20 cellular contexts compared by ENCODE assay signal in genomic region chr17:8235676-8236075, GRCh38. TPM values are rescaled to one million over a fixed set of nuclear protein-coding genes. Genes with fewer than 3 reads are reported as not detected.
A peak's percentile ranks its signal among the peaks of the same experiment; 100 is the strongest.
DNase-seq lines count a peak whose midpoint lies in the region; ATAC-seq and TF ChIP-seq lines count a peak whose summit lies in the region.
"Had no signal": no experiment of that assay in that cellular context is flagged by ENCODE, and none has a peak within 500 bp of the region (broad histone marks: within the 10 kb centered on the region; RNA-seq: fewer than 3 reads in every experiment).

No MANE protein-coding gene starts in this region.

- no peak overlapping the region for H4K8ac ChIP-seq in trophoblast cell (ENCODE audit: low read depth, low read length)

- H3K4me3 ChIP-seq in trophoblast cell (ENCODE audit: low read depth, low read length) (no peak overlapping the region), body of pancreas (no peak overlapping the region), brain microvascular endothelial cell (ENCODE audit: low read depth, low read length) (no peak overlapping the region)
- H3K4me3 ChIP-seq: A549, GM23338 had no signal

- no peaks in the 10 kb centered on the region for H3K27me3 Mint-ChIP-seq in activated CD4-positive, alpha-beta T cell treated with anti-CD3 and anti-CD28 coated beads for 36 hours
- no peaks in the 10 kb centered on the region for H3K27me3 Mint-ChIP-seq in endothelial cell (ENCODE audit: unreplicated experiment)
- H3K27me3 Mint-ChIP-seq: CD4-positive, alpha-beta memory T cell had no signal

- WGBS in trophoblast cell (ENCODE audit: extremely low coverage, insufficient coverage, insufficient read length), result no CpG with 5 or more reads among the region's 7 CpGs
- WGBS in body of pancreas, 2 donors, result 90 to 95% methylated on average over 7 of the region's 7 CpGs

- no peak overlapping the region for H2AK5ac ChIP-seq in trophoblast cell (ENCODE audit: low read length)

- in situ Hi-C loops in brain microvascular endothelial cell (cut with HindIII; ENCODE audit: low pct_ligation_motif_present, low sequenced_read_pairs), result no loop called here

- H4K91ac ChIP-seq in trophoblast cell (ENCODE audit: low read depth, low read length), result no peak overlapping the region

- no peak overlapping the region for H3K9ac ChIP-seq in trophoblast cell (ENCODE audit: low read length)

- H3K9me3 ChIP-seq in trophoblast cell (ENCODE audit: insufficient read depth, low read depth, low read length) (no peaks in the 10 kb centered on the region), body of pancreas (no peaks in the 10 kb centered on the region)
- H3K9me3 ChIP-seq: A549 had no signal

- no peak overlapping the region for H3K4me3 Mint-ChIP-seq in activated CD4-positive, alpha-beta T cell treated with anti-CD3 and anti-CD28 coated beads for 36 hours
- peak overlapping the region; percentile 14 for H3K4me3 Mint-ChIP-seq in endothelial cell (ENCODE audit: unreplicated experiment)
- H3K4me3 Mint-ChIP-seq: CD14-positive monocyte; CD4-positive, alpha-beta memory T cell; GM23338; HFFc6 had no signal

- H3K14ac ChIP-seq in trophoblast cell (ENCODE audit: low read length), result no peak overlapping the region

- DNase-seq in activated CD4-positive, alpha-beta T cell treated with anti-CD3 and anti-CD28 coated beads for 36 hours, result no peak
- no peak for DNase-seq in activated CD4-positive, alpha-beta T cell treated with anti-CD3 and anti-CD28 coated beads, Interleukin-2, amount 50 U/mL, for 4 hours
- DNase-seq in endothelial cell (ENCODE audit: low spot score), result no peak
- DNase-seq in trophoblast cell, result peak; percentile 90 to 93
- DNase-seq in body of pancreas, result no peak
- no peak for DNase-seq in brain microvascular endothelial cell
- DNase-seq: AML-193; CD4-positive, alpha-beta memory T cell; DMS153; DMS79; GDM1; H7; HFFc6 had no signal

- no peaks in the 10 kb centered on the region for H3K27me3 ChIP-seq in trophoblast cell (ENCODE audit: insufficient read depth, low read length)
- H3K27me3 ChIP-seq in body of pancreas, result no peaks in the 10 kb centered on the region
- H3K27me3 ChIP-seq in brain microvascular endothelial cell (replicated peaks), result no peaks in the 10 kb centered on the region

- no peaks in the 10 kb centered on the region for H3K79me1 ChIP-seq in trophoblast cell (ENCODE audit: low read length)

- POLR2A ChIA-PET in activated CD4-positive, alpha-beta T cell treated with anti-CD3 and anti-CD28 coated beads for 36 hours (lab: Charles Lee), result no interaction called here

- no peak for TF ChIP-seq CTCF in C4-2B (conservative IDR thresholded peaks at IDR 0.05)
- TF ChIP-seq CTCF in endothelial cell (IDR thresholded peaks at IDR 0.05; ENCODE audit: unreplicated experiment), result no peak
- TF ChIP-seq CTCF in body of pancreas (IDR thresholded peaks at IDR 0.05), result no peak
- no peak for TF ChIP-seq CTCF in brain microvascular endothelial cell (IDR thresholded peaks at IDR 0.05; ENCODE audit: low read depth, low read length, missing control alignments)

- no peak overlapping the region for H2BK12ac ChIP-seq in trophoblast cell (ENCODE audit: low read length)

- H4K12ac ChIP-seq in trophoblast cell (ENCODE audit: low read depth, low read length), result no peak overlapping the region

- H3K18ac ChIP-seq in trophoblast cell (ENCODE audit: low read length), result no peak overlapping the region

- no peaks in the 10 kb centered on the region for H3K9me3 Mint-ChIP-seq in activated CD4-positive, alpha-beta T cell treated with anti-CD3 and anti-CD28 coated beads for 36 hours (ENCODE audit: low read depth)
- no peaks in the 10 kb centered on the region for H3K9me3 Mint-ChIP-seq in endothelial cell (ENCODE audit: unreplicated experiment)
- H3K9me3 Mint-ChIP-seq: CD4-positive, alpha-beta memory T cell; GM23338; HFFc6 had no signal

- peaks cover 36 to 50% of the 10 kb centered on the region in 2 experiments for H3K36me3 ChIP-seq in trophoblast cell (ENCODE audit: control insufficient read depth in 1 of 2, insufficient read depth in 2 of 2, low read length in 2 of 2)
- peaks cover 11 to 27% of the 10 kb centered on the region in 2 donors for H3K36me3 ChIP-seq in body of pancreas (replicated peaks in 1 of 2; ENCODE audit: insufficient read depth in 1 of 2, low read depth in 2 of 2)
- H3K36me3 ChIP-seq in brain microvascular endothelial cell (replicated peaks), result peaks cover 45% of the 10 kb centered on the region

- H3K4me1 ChIP-seq in trophoblast cell (ENCODE audit: control insufficient read depth in 1 of 2, insufficient read depth in 2 of 2, low read length in 2 of 2) (no peaks in the 10 kb centered on the region), body of pancreas (no peaks in the 10 kb centered on the region)
- H3K4me1 ChIP-seq: A549 had no signal

- peaks cover 17% of the 10 kb centered on the region for H3K4me1 Mint-ChIP-seq in activated CD4-positive, alpha-beta T cell treated with anti-CD3 and anti-CD28 coated beads for 36 hours
- H3K4me1 Mint-ChIP-seq in endothelial cell (ENCODE audit: unreplicated experiment), result no peaks in the 10 kb centered on the region
- H3K4me1 Mint-ChIP-seq: GM23338 had no signal

- H2BK5ac ChIP-seq in trophoblast cell (ENCODE audit: low read depth, low read length, poor library complexity), result no peak overlapping the region

- ATAC-seq in activated CD4-positive, alpha-beta T cell treated with anti-CD3 and anti-CD28 coated beads for 36 hours, result no peak
- no peak for ATAC-seq in body of pancreas
- ATAC-seq: GM23338, HCT116 had no signal

- TF ChIP-seq POLR2A in body of pancreas (IDR thresholded peaks at IDR 0.05), result no peak

- H3K79me2 ChIP-seq in trophoblast cell (ENCODE audit: control insufficient read depth, insufficient read depth, low read length, poor library complexity), result no peaks in the 10 kb centered on the region

- no peak overlapping the region for H2BK120ac ChIP-seq in trophoblast cell (ENCODE audit: insufficient read depth, low read length, poor library complexity)

- no peak overlapping the region for H3K4me2 ChIP-seq in trophoblast cell (ENCODE audit: low read length)
- H3K4me2 ChIP-seq: A549, GM23338 had no signal

- H2AFZ ChIP-seq in trophoblast cell (ENCODE audit: insufficient read depth, low read length, poor library complexity), result no peak overlapping the region
- H2AFZ ChIP-seq: GM23338 had no signal

- no peak overlapping the region for H3K23ac ChIP-seq in trophoblast cell (ENCODE audit: low read length)

- CTCF ChIA-PET in activated CD4-positive, alpha-beta T cell treated with anti-CD3 and anti-CD28 coated beads for 36 hours (lab: Charles Lee), result interaction anchor here (1.1 to 1.6 kb wide), 4 partner anchors 9 to 65 kb away, joined by 3 to 5 read pairs (median 4); partner anchors contain the start of gene BORCS6

- H3K36me3 Mint-ChIP-seq in activated CD4-positive, alpha-beta T cell treated with anti-CD3 and anti-CD28 coated beads for 36 hours (ENCODE audit: low read depth), result peaks cover 66% of the 10 kb centered on the region
- H3K36me3 Mint-ChIP-seq in endothelial cell (ENCODE audit: low read depth, unreplicated experiment), result peaks cover 54% of the 10 kb centered on the region

- peak overlapping the region; percentile 11 for H3K27ac Mint-ChIP-seq in activated CD4-positive, alpha-beta T cell treated with anti-CD3 and anti-CD28 coated beads for 36 hours
- H3K27ac Mint-ChIP-seq in endothelial cell (ENCODE audit: unreplicated experiment), result no peak overlapping the region
- H3K27ac Mint-ChIP-seq: CD14-positive monocyte, GM23338, HFFc6 had no signal

- intact Hi-C loops in activated CD4-positive, alpha-beta T cell treated with anti-CD3 and anti-CD28 coated beads for 36 hours (cut with DNase I, micrococcal nuclease), result no loop called here
- intact Hi-C loops in body of pancreas (cut with DNase I), result no loop called here

- H3K27ac ChIP-seq in C4-2B (peak overlapping the region; percentile 27; the same call in 1 of the 2 replicates), trophoblast cell (ENCODE audit: low read depth, low read length) (no peak overlapping the region), body of pancreas (no peak overlapping the region), brain microvascular endothelial cell (no peak overlapping the region)
- H3K27ac ChIP-seq: 22Rv1, A549, HL-60 had no signal

- no peak overlapping the region for H3K4ac ChIP-seq in trophoblast cell (ENCODE audit: low read depth, low read length)

RNA-seq across cellular contexts. Expression of gene CTC1, which starts 12.2 kb away (rescaled TPM):
- 10 to 100 TPM; 49.3 to 57.9 TPM for total RNA-seq in activated CD4-positive, alpha-beta T cell treated with anti-CD3 and anti-CD28 coated beads for 36 hours
- total RNA-seq in endothelial cell (ENCODE audit: unreplicated experiment), result 41.3 TPM
- 10.1 and 10.3 TPM in 2 replicates for polyA plus RNA-seq in trophoblast cell (2013)
- 10 to 100 TPM; 25.7 to 49.1 TPM for total RNA-seq in body of pancreas

RNA-seq across cellular contexts. Expression of gene PFAS, which starts 13.4 kb away (rescaled TPM):
- total RNA-seq in activated CD4-positive, alpha-beta T cell treated with anti-CD3 and anti-CD28 coated beads for 36 hours, result 100 to 1,000 TPM; 113 to 141 TPM
- 67.0 TPM for total RNA-seq in endothelial cell (ENCODE audit: unreplicated experiment)
- polyA plus RNA-seq in trophoblast cell (2013), result 13.3 and 14.4 TPM in 2 replicates
- total RNA-seq in body of pancreas, result 10 to 100 TPM in 1 of 2 donors, 1 to 10 TPM in 1; 9.9 to 33.0 TPM

RNA-seq across cellular contexts. Expression of gene AURKB, which starts 25.3 kb away (rescaled TPM):
- total RNA-seq in activated CD4-positive, alpha-beta T cell treated with anti-CD3 and anti-CD28 coated beads for 36 hours, result 100 to 1,000 TPM; 173 to 226 TPM
- total RNA-seq in endothelial cell (ENCODE audit: unreplicated experiment) (21.4 TPM), body of pancreas (not detected)
- 77.1 and 81.2 TPM in 2 replicates for polyA plus RNA-seq in trophoblast cell (2013)

RNA-seq across cellular contexts. Expression of gene BORCS6, which starts 45.7 kb away (rescaled TPM):
- 1 to 10 TPM; 3.9 to 4.5 TPM for total RNA-seq in activated CD4-positive, alpha-beta T cell treated with anti-CD3 and anti-CD28 coated beads for 36 hours
- total RNA-seq in endothelial cell (ENCODE audit: unreplicated experiment) (9.7 TPM), body of pancreas (10 to 100 TPM; 11.9 to 16.2 TPM)
- polyA plus RNA-seq in trophoblast cell (2013), result 3.3 and 3.6 TPM in 2 replicates

RNA-seq across cellular contexts. Expression of gene RANGRF, which starts 52.8 kb away (rescaled TPM):
- 10 to 100 TPM; 37.9 to 40.1 TPM for total RNA-seq in activated CD4-positive, alpha-beta T cell treated with anti-CD3 and anti-CD28 coated beads for 36 hours
- total RNA-seq in endothelial cell (ENCODE audit: unreplicated experiment), result 22.0 TPM
- 32.6 and 35.6 TPM in 2 replicates for polyA plus RNA-seq in trophoblast cell (2013)
- 10 to 100 TPM in 1 of 2 donors, 1 to 10 TPM in 1; 4.7 to 13.5 TPM for total RNA-seq in body of pancreas

Comparison
In these comparisons a context has a peak if more than half of its experiments do, and no peak if none do; other contexts are left out.
1. DNase-seq: peak in trophoblast cell (2 of 2); none in activated CD4-positive, alpha-beta T cell treated with anti-CD3 and anti-CD28 coated beads for 36 hours (single experiment), activated CD4-positive, alpha-beta T cell treated with anti-CD3 and anti-CD28 coated beads, Interleukin-2, amount 50 U/mL, for 4 hours (0 of 2), endothelial cell (single experiment), body of pancreas (0 of 4) and brain microvascular endothelial cell (single experiment).
2. RNA of gene AURKB, which starts 25.3 kb away (total RNA-seq): 173 to 226 TPM in activated CD4-positive, alpha-beta T cell treated with anti-CD3 and anti-CD28 coated beads for 36 hours and 21.4 TPM in endothelial cell (single experiment); not detected in body of pancreas; every median in the first group is over 10 times any median in the second.